16 cellular contexts compared by ENCODE assay signal in genomic region chrX:103406256-103406655, GRCh38. TPM values are rescaled to one million over a fixed set of nuclear protein-coding genes. Genes with fewer than 3 reads are reported as not detected.
DNase-seq lines count a peak whose midpoint lies in the region; ATAC-seq and TF ChIP-seq lines count a peak whose summit lies in the region.
"Had no signal": no experiment of that assay in that cellular context is flagged by ENCODE, and none has a peak within 500 bp of the region (broad histone marks: within the 10 kb centered on the region; RNA-seq: fewer than 3 reads in every experiment).

No MANE protein-coding gene starts in this region.

- ATAC-seq in GM23338 = no peak
- ATAC-seq in stimulated activated memory B cell treated with anti-CD40 and anti-IgM and Interleukin-4, amounts not matched to agents 10 μg/mL and 1 μg/mL and 100 μg/mL, for 72 hours = no peak
- no peak for ATAC-seq in GM19455 (IDR thresholded peaks at IDR 0.05; ENCODE audit: unreplicated experiment)
- ATAC-seq: HepG2 had no signal

- 100% methylated on average over 1 of the region's 1 CpG; no CpG with 5 or more reads in 1 of the 2 experiments for WGBS in endodermal cell (ENCODE audit: insufficient coverage in 1 of 2, insufficient read length in 1 of 2), 2 experiments

- H3K36me3 ChIP-seq in GM23338 (ENCODE audit: insufficient read depth) (no peaks in the 10 kb centered on the region), Karpas-422 (ENCODE audit: insufficient read depth, low read length) (no peaks in the 10 kb centered on the region), endodermal cell (ENCODE audit: control insufficient read depth, insufficient read depth, low read length) (no peaks in the 10 kb centered on the region), neural progenitor cell (peaks cover 2% of the 10 kb centered on the region)
- H3K36me3 ChIP-seq: BLaER1 treated with 17β-estradiol and CSF1 and Interleukin-3, amounts not matched to agents 10 nM and 100 nM had no signal

- H3F3A ChIP-seq in GM23338 (replicated peaks; ENCODE audit: low read depth) (no peaks in the 10 kb centered on the region), neural progenitor cell (ENCODE audit: low read depth) (no peaks in the 10 kb centered on the region)

- H3K27ac ChIP-seq in GM23338 (ENCODE audit: low read depth) = no peak overlapping the region
- H3K27ac ChIP-seq in Karpas-422 (ENCODE audit: low read length) = peak overlapping the region; percentile 43; the same call in 1 of the 2 replicates
- no peak overlapping the region for H3K27ac ChIP-seq in endodermal cell (ENCODE audit: low read depth, low read length)
- H3K27ac ChIP-seq in neural progenitor cell = no peak overlapping the region
- H3K27ac ChIP-seq: BLaER1 treated with 17β-estradiol and CSF1 and Interleukin-3, amounts not matched to agents 10 nM and 100 nM had no signal

- H3K9me3 Mint-ChIP-seq in GM23338 (no peaks in the 10 kb centered on the region), endodermal cell (peaks cover 13% of the 10 kb centered on the region), neural progenitor cell (peaks cover 4% of the 10 kb centered on the region)
- no peaks in the 10 kb centered on the region for H3K9me3 Mint-ChIP-seq in stimulated activated memory B cell treated with anti-CD40 and anti-IgM and Interleukin-4, amounts not matched to agents 10 μg/mL and 1 μg/mL and 100 μg/mL, for 72 hours
- H3K9me3 Mint-ChIP-seq: CD4-positive, CD25-positive, alpha-beta regulatory T cell; HFFc6 had no signal

- peak overlapping the region; percentile 31; the same call in 1 of the 2 replicates for H3K9ac ChIP-seq in Karpas-422 (ENCODE audit: low read length)
- no peak overlapping the region for H3K9ac ChIP-seq in endodermal cell (ENCODE audit: extremely low read depth, low read length, poor library complexity, severe bottlenecking)
- no peak overlapping the region for H3K9ac ChIP-seq in neural progenitor cell
- H3K9ac ChIP-seq: BLaER1 treated with 17β-estradiol and CSF1 and Interleukin-3, amounts not matched to agents 10 nM and 100 nM had no signal

- H3K79me2 ChIP-seq in GM23338 (replicated peaks; ENCODE audit: insufficient read depth) (peaks cover 10% of the 10 kb centered on the region; the same call in 1 of the 2 replicates), Karpas-422 (ENCODE audit: low read length) (peaks cover 27% of the 10 kb centered on the region), neural progenitor cell (ENCODE audit: low read depth) (peaks cover 9% of the 10 kb centered on the region)

- H3K9me2 ChIP-seq in GM23338 (ENCODE audit: insufficient read depth) (peaks cover 9% of the 10 kb centered on the region; the same call in 1 of the 2 replicates), Karpas-422 (replicated peaks; ENCODE audit: insufficient read depth, low read length) (no peaks in the 10 kb centered on the region)

- H3K4me1 ChIP-seq in GM23338 (ENCODE audit: insufficient read depth) (no peaks in the 10 kb centered on the region; the same call in 1 of the 2 replicates), Karpas-422 (ENCODE audit: low read length) (peaks cover 22% of the 10 kb centered on the region), endodermal cell (ENCODE audit: control insufficient read depth, insufficient read depth, low read length) (no peaks in the 10 kb centered on the region), neural progenitor cell (no peaks in the 10 kb centered on the region)
- H3K4me1 ChIP-seq: BLaER1 treated with 17β-estradiol and CSF1 and Interleukin-3, amounts not matched to agents 10 nM and 100 nM had no signal

- H3K4me2 ChIP-seq in GM23338 (no peak overlapping the region), Karpas-422 (ENCODE audit: low read depth, low read length, poor library complexity, severe bottlenecking) (peak overlapping the region; percentile 69), neural progenitor cell (no peak overlapping the region)
- H3K4me2 ChIP-seq: BLaER1 treated with 17β-estradiol and CSF1 and Interleukin-3, amounts not matched to agents 10 nM and 100 nM had no signal

- peaks cover 8% of the 10 kb centered on the region for H3K36me3 Mint-ChIP-seq in GM23338 (ENCODE audit: low read depth)
- H3K36me3 Mint-ChIP-seq in endodermal cell (ENCODE audit: low read depth) = peaks cover 8% of the 10 kb centered on the region
- H3K36me3 Mint-ChIP-seq in neural progenitor cell = peaks cover 10% of the 10 kb centered on the region
- peaks cover 11% of the 10 kb centered on the region for H3K36me3 Mint-ChIP-seq in stimulated activated memory B cell treated with anti-CD40 and anti-IgM and Interleukin-4, amounts not matched to agents 10 μg/mL and 1 μg/mL and 100 μg/mL, for 72 hours
- H3K36me3 Mint-ChIP-seq: CD4-positive, CD25-positive, alpha-beta regulatory T cell had no signal

- H3K27ac Mint-ChIP-seq in GM23338 (no peak overlapping the region), endodermal cell (no peak overlapping the region), neural progenitor cell (no peak overlapping the region)
- no peak overlapping the region for H3K27ac Mint-ChIP-seq in stimulated activated memory B cell treated with anti-CD40 and anti-IgM and Interleukin-4, amounts not matched to agents 10 μg/mL and 1 μg/mL and 100 μg/mL, for 72 hours
- H3K27ac Mint-ChIP-seq: CD4-positive, CD25-positive, alpha-beta regulatory T cell; H9; HFFc6 had no signal

- H3K9me3 ChIP-seq in Karpas-422 (ENCODE audit: low read length) (no peaks in the 10 kb centered on the region), endodermal cell (ENCODE audit: control insufficient read depth, low read length) (no peaks in the 10 kb centered on the region), neural progenitor cell (ENCODE audit: low read depth) (no peaks in the 10 kb centered on the region)
- H3K9me3 ChIP-seq: BLaER1 treated with 17β-estradiol and CSF1 and Interleukin-3, amounts not matched to agents 10 nM and 100 nM had no signal

- TF ChIP-seq CTCF in GM23338 (conservative IDR thresholded peaks at IDR 0.05; ENCODE audit: low read depth in 2 of 2) (no peak), endodermal cell (conservative IDR thresholded peaks at IDR 0.05) (no peak), neural progenitor cell (IDR thresholded peaks at IDR 0.05) (no peak)

- H3K4me1 Mint-ChIP-seq in GM23338 (peaks cover 8% of the 10 kb centered on the region; the same call in 2 of the 3 replicates), endodermal cell (peaks cover 14% of the 10 kb centered on the region), neural progenitor cell (peaks cover 28% of the 10 kb centered on the region)
- no peaks in the 10 kb centered on the region for H3K4me1 Mint-ChIP-seq in stimulated activated memory B cell treated with anti-CD40 and anti-IgM and Interleukin-4, amounts not matched to agents 10 μg/mL and 1 μg/mL and 100 μg/mL, for 72 hours

- no peak overlapping the region for H2AFZ ChIP-seq in GM23338
- no peak overlapping the region for H2AFZ ChIP-seq in Karpas-422 (ENCODE audit: low read length)
- H2AFZ ChIP-seq in neural progenitor cell (replicated peaks) = no peak overlapping the region

- H3K4me3 ChIP-seq in GM23338 = no peak overlapping the region
- H3K4me3 ChIP-seq in Karpas-422 (ENCODE audit: low read length) = peak overlapping the region; percentile 81; the same call in 1 of the 2 replicates
- peak overlapping the region; percentile 87 for H3K4me3 ChIP-seq in endodermal cell (ENCODE audit: low read length)
- no peak overlapping the region for H3K4me3 ChIP-seq in neural progenitor cell
- H3K4me3 ChIP-seq: BLaER1 treated with 17β-estradiol and CSF1 and Interleukin-3, amounts not matched to agents 10 nM and 100 nM; GM12878 had no signal

- H4K20me1 ChIP-seq in GM23338 (replicated peaks; ENCODE audit: insufficient read depth) = no peaks in the 10 kb centered on the region
- no peaks in the 10 kb centered on the region for H4K20me1 ChIP-seq in Karpas-422 (ENCODE audit: insufficient read depth, low read depth, low read length)
- H4K20me1 ChIP-seq in neural progenitor cell (ENCODE audit: low read depth) = no peaks in the 10 kb centered on the region
- H4K20me1 ChIP-seq: BLaER1 treated with 17β-estradiol and CSF1 and Interleukin-3, amounts not matched to agents 10 nM and 100 nM had no signal

- peak overlapping the region; percentile 89; the same call in 2 of the 3 replicates for H3K4me3 Mint-ChIP-seq in GM23338
- no peak overlapping the region for H3K4me3 Mint-ChIP-seq in endodermal cell
- peak overlapping the region; percentile 97 for H3K4me3 Mint-ChIP-seq in neural progenitor cell
- no peak overlapping the region for H3K4me3 Mint-ChIP-seq in stimulated activated memory B cell treated with anti-CD40 and anti-IgM and Interleukin-4, amounts not matched to agents 10 μg/mL and 1 μg/mL and 100 μg/mL, for 72 hours

- H3K27me3 Mint-ChIP-seq in GM23338 (ENCODE audit: insufficient read depth, low read depth, poor library complexity) = peaks cover 4% of the 10 kb centered on the region
- H3K27me3 Mint-ChIP-seq in endodermal cell (ENCODE audit: insufficient read depth) = peaks cover 10% of the 10 kb centered on the region
- peaks cover 2% of the 10 kb centered on the region for H3K27me3 Mint-ChIP-seq in neural progenitor cell (ENCODE audit: insufficient read depth, low read depth)
- no peaks in the 10 kb centered on the region for H3K27me3 Mint-ChIP-seq in stimulated activated memory B cell treated with anti-CD40 and anti-IgM and Interleukin-4, amounts not matched to agents 10 μg/mL and 1 μg/mL and 100 μg/mL, for 72 hours

- DNase-seq in GM23338 (ENCODE audit: low spot score) = no peak
- no peak for DNase-seq in Karpas-422
- DNase-seq in endodermal cell = no peak
- no peak for DNase-seq in neural progenitor cell (ENCODE audit: low spot score)
- DNase-seq in SW480 (ENCODE audit: low spot score) = no peak
- DNase-seq: Calu3; CD4-positive, CD25-positive, alpha-beta regulatory T cell; DMS 273 treated with DMSO at 0.1 percent for 48 hours; GOT3; H9; HFFc6 had no signal

- H3K27me3 ChIP-seq in GM23338 (ENCODE audit: insufficient read depth) (peaks cover 13% of the 10 kb centered on the region; the same call in 1 of the 2 replicates), Karpas-422 (ENCODE audit: low read length) (no peaks in the 10 kb centered on the region), endodermal cell (ENCODE audit: control insufficient read depth, insufficient read depth, low read length, poor library complexity, severe bottlenecking) (no peaks in the 10 kb centered on the region), neural progenitor cell (peaks cover 7% of the 10 kb centered on the region)

RNA-seq across cellular contexts. Expression of gene BEX3, which starts 29.9 kb away (rescaled TPM):
- 427 and 472 TPM in 2 replicates for total RNA-seq in GM23338 (2014; rRNA removed; shearing (Covaris generic))
- 682 and 714 TPM in 2 replicates for polyA plus RNA-seq in GM23338 (2016; fragmentation: Nextera tagmentation; extraction: Ambion mirVana)
- total RNA-seq in Karpas-422 (2014; rRNA removed; shearing (Covaris generic); ENCODE audit: low replicate concordance) = not detected in 2 replicates
- total RNA-seq in endodermal cell (100 to 1,000 TPM; 595 to 651 TPM), neural progenitor cell (ENCODE audit: low replicate concordance) (344 and 392 TPM in 2 replicates)
- polyA plus RNA-seq in endodermal cell (2013, experiment 1 of 2) = 492 TPM
- 451 TPM for polyA plus RNA-seq in endodermal cell (2013, experiment 2 of 2)

RNA-seq across cellular contexts. Expression of gene TCEAL9, which starts 50.0 kb away (rescaled TPM):
- total RNA-seq in GM23338 (2014; rRNA removed; shearing (Covaris generic)) = 31.6 and 37.1 TPM in 2 replicates
- polyA plus RNA-seq in GM23338 (2016; fragmentation: Nextera tagmentation; extraction: Ambion mirVana) = 174 and 184 TPM in 2 replicates
- 13.2 and 18.8 TPM in 2 replicates for total RNA-seq in Karpas-422 (2014; rRNA removed; shearing (Covaris generic); ENCODE audit: low replicate concordance)
- 100 to 1,000 TPM in 1 of 2 donors, 10 to 100 TPM in 1; 97.6 to 125 TPM for total RNA-seq in endodermal cell
- polyA plus RNA-seq in endodermal cell (2013, experiment 1 of 2) = 122 TPM
- 140 TPM for polyA plus RNA-seq in endodermal cell (2013, experiment 2 of 2)
- total RNA-seq in neural progenitor cell (ENCODE audit: low replicate concordance) = 72.0 and 108 TPM in 2 replicates

Comparison
In these comparisons a context has a peak if more than half of its experiments do, and no peak if none do; other contexts are left out.
1. H3K4me3 ChIP-seq: peak in Karpas-422 (single experiment) and endodermal cell (single experiment); none in GM23338 (single experiment) and neural progenitor cell (single experiment).
2. H3K4me3 Mint-ChIP-seq: peak in GM23338 (single experiment) and neural progenitor cell (single experiment); none in endodermal cell (single experiment) and stimulated activated memory B cell treated with anti-CD40 and anti-IgM and Interleukin-4, amounts not matched to agents 10 μg/mL and 1 μg/mL and 100 μg/mL, for 72 hours (single experiment).
3. RNA of gene BEX3, which starts 29.9 kb away (total RNA-seq): 595 to 651 TPM in endodermal cell, 427 to 472 TPM in GM23338 and 344 to 392 TPM in neural progenitor cell; not detected in Karpas-422; every median in the first group is over 100 times any median in the second.